In genomic region chr22:38724926-38725571, GRCh38 we compare ENCODE assay signal across 9 cellular contexts. TPM values are rescaled to one million over a fixed set of nuclear protein-coding genes. Genes with fewer than 3 reads are reported as not detected.
A peak's percentile ranks its signal among the peaks of the same experiment; 100 is the strongest.
DNase-seq lines count a peak whose midpoint lies in the region; ATAC-seq, FAIRE-seq and TF ChIP-seq lines count a peak whose summit lies in the region.
"Had no signal": no experiment of that assay in that cellular context is flagged by ENCODE, and none has a peak within 500 bp of the region (broad histone marks: within the 10 kb centered on the region; RNA-seq: fewer than 3 reads in every experiment).

No MANE protein-coding gene starts in this region.

- no peaks in the 10 kb centered on the region for H3K27me3 ChIP-seq in pancreas
- H3K27me3 ChIP-seq: neutrophil had no signal

- intact Hi-C loops in pancreas (cut with DNase I) = no loop called here

- no peaks in the 10 kb centered on the region for H3K9me3 Mint-ChIP-seq in T-cell

- H3K4me3 Mint-ChIP-seq in T-cell = no peak overlapping the region

- H3K4me1 Mint-ChIP-seq in T-cell = peaks cover 8 to 11% (median 11%) of the 10 kb centered on the region in 3 donors

- peak; percentile 58 to 81 (median 65) for ATAC-seq in T-cell (replicated peaks in 1 of 4)
- ATAC-seq in pancreas = peak in 3 of 4 donors; percentile 40 to 65 (median 55)
- no peak for ATAC-seq in GM21367 (IDR thresholded peaks at IDR 0.05; ENCODE audit: unreplicated experiment)
- no peak for ATAC-seq in HG02840 (IDR thresholded peaks at IDR 0.05; ENCODE audit: low FRiP score, unreplicated experiment)

- H3K27ac Mint-ChIP-seq in T-cell = peak overlapping the region; percentile 83 to 84

- no peaks in the 10 kb centered on the region for H3K27me3 Mint-ChIP-seq in T-cell

- H3K36me3 Mint-ChIP-seq in T-cell = peaks cover 74% of the 10 kb centered on the region

- CTCF ChIA-PET in T-cell (lab: Charles Lee) = interaction anchor here (0.6 to 2.1 kb wide), 19 partner anchors 8 to 278 kb away, joined by 3 to 10 read pairs (median 3); partner anchors contain the start of genes GTPBP1 (in 1 of the 2) and TOMM22 (in 1 of the 2)

- DNase-seq in COLO668 (lab: John Stamatoyannopoulos, UW; ENCODE audit: unreplicated experiment) = peak; percentile 21
- DNase-seq in HCEC 1CT = peak; percentile 45
- peak in 26 of 34 experiments; percentile 19 to 58 (median 35) for DNase-seq in T-cell
- DNase-seq in epithelial cell of proximal tubule (ENCODE audit: low read depth) = no peak
- peak in 1 of 6 donors; percentile 13 for DNase-seq in pancreas
- DNase-seq in T1000 (lab: John Stamatoyannopoulos, UW) = no peak

- H3K27ac ChIP-seq in pancreas = no peak overlapping the region
- H3K27ac ChIP-seq: neutrophil had no signal

- TF ChIP-seq CTCF in epithelial cell of proximal tubule (conservative IDR thresholded peaks at IDR 0.05; ENCODE audit: low read depth, low read length) (peak; percentile 69), pancreas (IDR thresholded peaks at IDR 0.05) (peak in 1 of 4 donors; percentile 11)

- POLR2A ChIA-PET in T-cell (lab: Charles Lee) = interaction anchor here in 1 of 2 donors (0.6 to 1.4 kb wide), 3 partner anchors 10 to 1561 kb away, joined by 3 read pairs; no protein-coding TSS in a partner anchor

- H3K36me3 ChIP-seq in pancreas = peaks cover 4 to 85% (median 51%) of the 10 kb centered on the region in 3 donors

- no peaks in the 10 kb centered on the region for H3K4me1 ChIP-seq in pancreas

- WGBS in pancreas, 2 donors = 60 to 62% methylated on average over 3 of the region's 3 CpGs

- no peak for FAIRE-seq in pancreas (lab: Jason Lieb, UNC)

- H3K4me3 ChIP-seq in epithelial cell of proximal tubule (ENCODE audit: low read depth, low read length) (no peak overlapping the region), pancreas (no peak overlapping the region)

- H3K9me3 ChIP-seq in pancreas = no peaks in the 10 kb centered on the region
- H3K9me3 ChIP-seq: neutrophil had no signal

RNA-seq across cellular contexts. Expression of gene GTPBP1, which starts 19.3 kb away (rescaled TPM):
- total RNA-seq in T-cell = 100 to 1,000 TPM in 2 of 5 donors, 10 to 100 TPM in 3; 79.1 to 229 (median 83.3) TPM
- total RNA-seq in epithelial cell of proximal tubule = 27.8 and 36.2 TPM in 2 replicates
- 10 to 100 TPM; 20.2 to 35.4 (median 28.3) TPM for total RNA-seq in pancreas
- 10 to 100 TPM; 14.7 to 36.0 TPM for polyA plus RNA-seq in pancreas

RNA-seq across cellular contexts. Expression of gene JOSD1, which starts 24.3 kb away (rescaled TPM):
- total RNA-seq in T-cell (100 to 1,000 TPM in 2 of 5 donors, 10 to 100 TPM in 3; 78.4 to 164 (median 83.5) TPM), epithelial cell of proximal tubule (70.9 and 89.6 TPM in 2 replicates), pancreas (10 to 100 TPM; 16.6 to 32.3 (median 22.2) TPM)
- 10 to 100 TPM; 10.9 to 16.8 TPM for polyA plus RNA-seq in pancreas

RNA-seq across cellular contexts. Expression of gene SUN2, which starts 30.7 kb away (rescaled TPM):
- total RNA-seq in T-cell (1,000 to 10,000 TPM in 2 of 5 donors, 100 to 1,000 TPM in 3; 526 to 1,075 (median 979) TPM), epithelial cell of proximal tubule (67.8 and 88.2 TPM in 2 replicates), pancreas (10 to 100 TPM; 64.1 to 99.2 (median 84.9) TPM)
- polyA plus RNA-seq in pancreas = 10 to 100 TPM; 44.8 to 60.8 TPM

RNA-seq across cellular contexts. Expression of gene TOMM22, which starts 43.3 kb away (rescaled TPM):
- total RNA-seq in T-cell (10 to 100 TPM; 52.4 to 58.1 (median 53.3) TPM), epithelial cell of proximal tubule (67.6 and 99.6 TPM in 2 replicates), pancreas (10 to 100 TPM; 21.2 to 35.8 (median 30.9) TPM)
- polyA plus RNA-seq in pancreas = 10 to 100 TPM; 11.6 to 18.6 TPM

Comparison
In these comparisons a context has a peak if more than half of its experiments do, and no peak if none do; other contexts are left out.
1. DNase-seq: peak in COLO668 (single experiment), HCEC 1CT (single experiment) and T-cell (26 of 34); none in epithelial cell of proximal tubule (single experiment) and T1000 (single experiment).
2. ATAC-seq: peak in T-cell (4 of 4) and pancreas (3 of 4); none in GM21367 (single experiment) and HG02840 (single experiment).